ENCODE assay signal across 12 cellular contexts in the genomic region with DNA sequence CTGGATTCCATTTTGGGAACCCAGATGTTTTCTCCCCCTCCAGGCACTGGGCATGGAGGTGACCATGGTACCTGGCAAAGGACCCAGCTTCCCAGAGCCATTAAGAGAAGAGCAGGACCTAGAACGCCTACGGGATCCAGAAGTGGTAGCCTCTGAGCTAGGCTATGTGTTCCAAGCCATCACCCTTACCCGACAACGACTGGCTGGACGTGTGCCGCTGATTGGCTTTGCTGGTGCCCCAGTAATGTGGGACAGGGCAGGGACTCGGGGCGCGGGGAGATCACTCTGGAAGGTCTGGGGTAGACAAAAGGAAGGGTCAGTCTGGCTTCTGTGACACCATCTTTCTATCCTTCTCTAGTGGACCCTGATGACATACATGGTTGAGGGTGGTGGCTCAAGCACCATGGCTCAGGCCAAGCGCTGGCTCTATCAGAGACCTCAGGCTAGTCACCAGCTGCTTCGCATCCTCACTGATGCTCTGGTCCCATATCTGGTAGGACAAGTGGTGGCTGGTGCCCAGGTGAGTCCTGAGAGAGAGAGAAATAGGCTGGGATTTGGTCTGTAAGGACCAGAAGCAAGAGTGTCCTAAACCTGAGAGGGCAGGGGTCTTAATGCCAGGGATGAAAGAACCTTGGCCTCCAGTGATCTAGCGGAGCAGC. TPM values are rescaled to one million over a fixed set of nuclear protein-coding genes. Genes with fewer than 3 reads are reported as not detected.
DNase-seq lines count a peak whose midpoint lies in the region; ATAC-seq, FAIRE-seq and TF ChIP-seq lines count a peak whose summit lies in the region.
"Had no signal": no experiment of that assay in that cellular context is flagged by ENCODE, and none has a peak within 500 bp of the region (broad histone marks: within the 10 kb centered on the region; RNA-seq: fewer than 3 reads in every experiment).

No MANE protein-coding gene starts in this region.

- no peaks in the 10 kb centered on the region for H3K27me3 Mint-ChIP-seq in CD4-positive, CD25-positive, alpha-beta regulatory T cell
- no peaks in the 10 kb centered on the region for H3K27me3 Mint-ChIP-seq in neural crest cell (ENCODE audit: low read depth)

- TF ChIP-seq RAD21 in K562 (CRISPR knock-in tag; conservative IDR thresholded peaks at IDR 0.05 in 1 of 2, IDR thresholded peaks at IDR 0.05 in 1 of 2), result no peak

- TF ChIP-seq POLR2A in K562 (conservative IDR thresholded peaks at IDR 0.05), result no peak

- H3K4me1 Mint-ChIP-seq in CD4-positive, CD25-positive, alpha-beta regulatory T cell, result peaks cover 6 to 57% (median 34%) of the 10 kb centered on the region in 4 donors
- peaks cover 37% of the 10 kb centered on the region for H3K4me1 Mint-ChIP-seq in neural crest cell

- TF ChIP-seq CTCF in K562 (IDR thresholded peaks at IDR 0.05 in 2 of 3, conservative IDR thresholded peaks at IDR 0.05 in 1 of 3; ENCODE audit: insufficient read depth in 2 of 3, low read depth in 1 of 3, low read length in 3 of 3) (no peak), neural crest cell (conservative IDR thresholded peaks at IDR 0.05) (no peak)

- no peak overlapping the region for H3K27ac ChIP-seq in CD4-positive, CD25-positive, alpha-beta regulatory T cell (ENCODE audit: insufficient read depth, low read length, poor library complexity, severe bottlenecking)
- H3K27ac ChIP-seq in HUES64 (ENCODE audit: low read depth, low read length) (no peak overlapping the region), K562 (ENCODE audit: extremely low read depth, low read depth, low read length) (peak overlapping the region; percentile 85)
- H3K27ac ChIP-seq: brain microvascular endothelial cell, WERI-Rb-1 had no signal

- peaks cover 12% of the 10 kb centered on the region for H3K36me3 Mint-ChIP-seq in CD4-positive, CD25-positive, alpha-beta regulatory T cell
- no peaks in the 10 kb centered on the region for H3K36me3 Mint-ChIP-seq in neural crest cell (ENCODE audit: low read depth)

- peaks cover 24% of the 10 kb centered on the region; the same call in 1 of the 2 replicates for H4K20me1 ChIP-seq in K562 (replicated peaks; ENCODE audit: control insufficient read depth, insufficient read depth, low read length)

- H3K36me3 ChIP-seq in CD4-positive, CD25-positive, alpha-beta regulatory T cell (ENCODE audit: control insufficient read depth, insufficient read depth, low read length), result peaks cover 10% of the 10 kb centered on the region
- H3K36me3 ChIP-seq in HUES64 (ENCODE audit: insufficient read depth, low read length) (peaks cover 29% of the 10 kb centered on the region), K562 (ENCODE audit: control insufficient read depth, insufficient read depth, low read length) (peaks cover 43% of the 10 kb centered on the region)

- intact Hi-C loops in K562 (cut with micrococcal nuclease), result loop anchor here (1.0 to 10.0 kb wide), 6 partner anchors 86 to 561 kb away; a partner anchor contains a TSS

- DNase-seq in CD4-positive, CD25-positive, alpha-beta regulatory T cell, result no peak
- peak in 2 of 4 experiments; percentile 15 to 35 for DNase-seq in K562 (ENCODE audit: extremely low read depth in 1 of 4, low spot score in 3 of 4)
- no peak for DNase-seq in neural crest cell (ENCODE audit: low read depth, low spot score)
- DNase-seq in anterior cingulate cortex (lab: John Stamatoyannopoulos, UW), result no peak
- DNase-seq in nucleus accumbens (lab: John Stamatoyannopoulos, UW), result no peak
- DNase-seq in NCI-H69 (lab: John Stamatoyannopoulos, UW), result no peak
- no peak for DNase-seq in NCI-H1694 treated with DMSO at 0.1 percent for 48 hours (lab: John Stamatoyannopoulos, UW)

- in situ Hi-C loops in K562 (cut with MboI), result loop anchor here (5.0 kb wide), 4 partner anchors 176 to 479 kb away; a partner anchor contains a TSS

- WGBS in HUES64, result 83% methylated on average over 12 of the region's 12 CpGs
- WGBS in K562 (ENCODE audit: insufficient coverage, low coverage, missing lambda C conversion rate), result 20% methylated on average over 12 of the region's 12 CpGs

- ATAC-seq in CD4-positive, CD25-positive, alpha-beta regulatory T cell (ENCODE audit: low read depth in 2 of 2), result no peak
- no peak for ATAC-seq in K562

- no peak overlapping the region for H3K4me3 ChIP-seq in CD4-positive, CD25-positive, alpha-beta regulatory T cell (ENCODE audit: low read depth, low read length)
- H3K4me3 ChIP-seq in HUES64 (ENCODE audit: low read length), result peak overlapping the region; percentile 68; the same call in 1 of the 2 replicates
- H3K4me3 ChIP-seq in K562, result peak overlapping the region; percentile 86

- no peaks in the 10 kb centered on the region for H3K9me3 ChIP-seq in CD4-positive, CD25-positive, alpha-beta regulatory T cell (ENCODE audit: control insufficient read depth in 2 of 2, low read length in 2 of 2)
- H3K9me3 ChIP-seq in HUES64 (ENCODE audit: insufficient read depth, low read depth, low read length) (no peaks in the 10 kb centered on the region), K562 (replicated peaks; ENCODE audit: control insufficient read depth, insufficient read depth, low read depth, low read length) (no peaks in the 10 kb centered on the region)
- H3K9me3 ChIP-seq: left lung, sigmoid colon had no signal

- peak overlapping the region; percentile 95 for H3K4me2 ChIP-seq in K562 (ENCODE audit: insufficient read depth, low read length)

- H3K79me2 ChIP-seq in K562 (ENCODE audit: control insufficient read depth, insufficient read depth, low read length), result peaks cover 51% of the 10 kb centered on the region

- no peaks in the 10 kb centered on the region for H3K27me3 ChIP-seq in CD4-positive, CD25-positive, alpha-beta regulatory T cell (ENCODE audit: control insufficient read depth, insufficient read depth, low read length)
- H3K27me3 ChIP-seq in HUES64 (ENCODE audit: insufficient read depth, low read length) (no peaks in the 10 kb centered on the region), K562 (ENCODE audit: control insufficient read depth in 2 of 2, insufficient read depth in 2 of 2, low read length in 2 of 2) (no peaks in the 10 kb centered on the region)
- H3K27me3 ChIP-seq: brain microvascular endothelial cell, left lung, sigmoid colon had no signal

- no peak overlapping the region for H2AFZ ChIP-seq in K562 (ENCODE audit: low read depth, low read length)

- POLR2A ChIA-PET in K562 (lab: Yijun Ruan, JAX), result interaction anchor here (0.6 to 8.7 kb wide), 32 partner anchors 9 to 508 kb away, joined by 3 to 113 read pairs (median 4); a partner anchor contains a TSS

- H3K9me3 Mint-ChIP-seq in CD4-positive, CD25-positive, alpha-beta regulatory T cell, result no peaks in the 10 kb centered on the region
- no peaks in the 10 kb centered on the region for H3K9me3 Mint-ChIP-seq in neural crest cell

- H3K27ac Mint-ChIP-seq in CD4-positive, CD25-positive, alpha-beta regulatory T cell, result peak overlapping the region in 1 of 3 donors; percentile 78
- no peak overlapping the region for H3K27ac Mint-ChIP-seq in neural crest cell (ENCODE audit: unreplicated experiment)

- no peak for FAIRE-seq in K562 (lab: Jason Lieb, UNC)

- peak overlapping the region in 3 of 4 donors; percentile 61 to 94 (median 77) for H3K4me3 Mint-ChIP-seq in CD4-positive, CD25-positive, alpha-beta regulatory T cell
- H3K4me3 Mint-ChIP-seq in neural crest cell, result peak overlapping the region; percentile 94

- peaks cover 47% of the 10 kb centered on the region for H3K4me1 ChIP-seq in CD4-positive, CD25-positive, alpha-beta regulatory T cell (ENCODE audit: control insufficient read depth, insufficient read depth, low read length, poor library complexity, severe bottlenecking)
- peaks cover 5% of the 10 kb centered on the region for H3K4me1 ChIP-seq in HUES64 (ENCODE audit: insufficient read depth, low read length)
- peaks cover 44 to 47% of the 10 kb centered on the region in 2 experiments for H3K4me1 ChIP-seq in K562 (replicated peaks in 1 of 2; ENCODE audit: control insufficient read depth in 2 of 2, insufficient read depth in 2 of 2, low read length in 2 of 2)

- H3K9me1 ChIP-seq in K562 (ENCODE audit: control insufficient read depth, insufficient read depth, low read length), result peaks cover 9% of the 10 kb centered on the region

- CTCF ChIA-PET in K562 (lab: Yijun Ruan, JAX; ENCODE audit: low intra/inter-chr PET ratio), result interaction anchor here (0.5 to 4.6 kb wide), 9 partner anchors 178 to 486 kb away, joined by 3 to 58 read pairs (median 4); a partner anchor contains a TSS

- no peak overlapping the region for H3K9ac ChIP-seq in HUES64 (ENCODE audit: low read depth, low read length)
- peak overlapping the region; percentile 84 to 89 for H3K9ac ChIP-seq in K562 (ENCODE audit: insufficient read depth in 1 of 2, low read depth in 2 of 2, low read length in 2 of 2)

- no TSS peak for BruUV-seq in K562 (replicated peaks; lab: Mats Ljungman, UMichigan)

- TF ChIP-seq EP300 in K562 (IDR thresholded peaks at IDR 0.05; ENCODE audit: low read length), result no peak

RNA-seq across cellular contexts. Expression of a gene that starts 1.6 kb away (rescaled TPM):
- 49.5 TPM for total RNA-seq in CD4-positive, CD25-positive, alpha-beta regulatory T cell
- polyA plus RNA-seq in CD4-positive, CD25-positive, alpha-beta regulatory T cell, result 10 to 100 TPM; 72.7 to 93.6 (median 82.5) TPM
- polyA plus RNA-seq in HUES64 (2013, experiment 1 of 2), result 70.5 TPM
- polyA plus RNA-seq in HUES64 (2013, experiment 2 of 2), result 57.5 TPM
- 626 and 1,262 TPM in 2 replicates for total RNA-seq in K562 (2011; cell fraction: chromatin; rRNA removed; ENCODE audit: low replicate concordance)
- 1,054 and 1,087 TPM in 2 replicates for total RNA-seq in K562 (2011; cell fraction: nucleolus; rRNA removed)
- 885 and 908 TPM in 2 replicates for total RNA-seq in K562 (2011; cell fraction: nucleoplasm; rRNA removed)
- total RNA-seq in K562 (2014; rRNA removed) (781 and 785 TPM in 2 replicates), K562 (2014; rRNA removed; fragmentation: Illumina TruSeq; extraction: Trizol) (415 and 533 TPM in 2 replicates), K562 (2015; rRNA removed; fragmentation: Illumina TruSeq; extraction: Trizol) (534 and 555 TPM in 2 replicates), K562 (2021) (636 and 644 TPM in 2 replicates), neural crest cell (76.1 and 77.4 TPM in 2 replicates)
- polyA plus RNA-seq in K562 (2011; rRNA removed) (1,018 and 1,100 TPM in 2 replicates), K562 (2014; fragmentation: Illumina TruSeq; extraction: Trizol) (977 and 1,110 TPM in 2 replicates), K562 (2014; fragmentation: Nextera tagmentation; extraction: Ambion mirVana) (1,000 to 10,000 TPM; 2,545 to 2,933 TPM), K562 (2014; rRNA removed) (1,156 and 1,201 TPM in 2 replicates)
- polyA plus RNA-seq in K562 (2011; cell fraction: cytosol; rRNA removed), result 1,522 and 2,076 TPM in 2 replicates
- 2,252 and 2,347 TPM in 2 replicates for polyA plus RNA-seq in K562 (2011; cell fraction: nucleus; rRNA removed)
- polyA plus RNA-seq in K562 (2012), result 601 and 622 TPM in 2 replicates
- 505 and 658 TPM in 2 replicates for polyA minus RNA-seq in K562 (2011; rRNA and poly(A)+ RNA removed)
- polyA minus RNA-seq in K562 (2011; cell fraction: cytosol; rRNA and poly(A)+ RNA removed), result 286 and 319 TPM in 2 replicates
- polyA minus RNA-seq in K562 (2011; cell fraction: nucleus; rRNA and poly(A)+ RNA removed), result 356 and 526 TPM in 2 replicates

RNA-seq across cellular contexts. Expression of a gene that starts 2.6 kb away (rescaled TPM):
- total RNA-seq in CD4-positive, CD25-positive, alpha-beta regulatory T cell, result 58.4 TPM
- polyA plus RNA-seq in CD4-positive, CD25-positive, alpha-beta regulatory T cell, result 10 to 100 TPM; 24.2 to 31.0 (median 27.5) TPM
- 20.8 TPM for polyA plus RNA-seq in HUES64 (2013, experiment 1 of 2)
- 21.4 TPM for polyA plus RNA-seq in HUES64 (2013, experiment 2 of 2)
- total RNA-seq in K562 (2011; cell fraction: chromatin; rRNA removed; ENCODE audit: low replicate concordance), result 71.0 and 140 TPM in 2 replicates
- 70.4 and 73.5 TPM in 2 replicates for total RNA-seq in K562 (2011; cell fraction: nucleolus; rRNA removed)
- 74.3 and 95.3 TPM in 2 replicates for total RNA-seq in K562 (2011; cell fraction: nucleoplasm; rRNA removed)
- 18.9 and 24.5 TPM in 2 replicates for total RNA-seq in K562 (2014; rRNA removed)
- total RNA-seq in K562 (2014; rRNA removed; fragmentation: Illumina TruSeq; extraction: Trizol), result 12.4 and 15.0 TPM in 2 replicates
- total RNA-seq in K562 (2015; rRNA removed; fragmentation: Illumina TruSeq; extraction: Trizol), result 15.3 and 16.9 TPM in 2 replicates
- total RNA-seq in K562 (2021), result 50.7 and 50.8 TPM in 2 replicates
- 37.8 and 45.2 TPM in 2 replicates for polyA plus RNA-seq in K562 (2011; rRNA removed)
- 50.2 and 64.7 TPM in 2 replicates for polyA plus RNA-seq in K562 (2011; cell fraction: cytosol; rRNA removed)
- 125 TPM in 2 replicates for polyA plus RNA-seq in K562 (2011; cell fraction: nucleus; rRNA removed)
- 41.1 and 54.2 TPM in 2 replicates for polyA plus RNA-seq in K562 (2012)
- 42.2 and 43.9 TPM in 2 replicates for polyA plus RNA-seq in K562 (2014; fragmentation: Illumina TruSeq; extraction: Trizol)
- polyA plus RNA-seq in K562 (2014; fragmentation: Nextera tagmentation; extraction: Ambion mirVana), result 1 to 10 TPM; 6.3 to 9.8 TPM
- 32.4 and 42.2 TPM in 2 replicates for polyA plus RNA-seq in K562 (2014; rRNA removed)
- 50.3 and 71.9 TPM in 2 replicates for polyA minus RNA-seq in K562 (2011; rRNA and poly(A)+ RNA removed)
- polyA minus RNA-seq in K562 (2011; cell fraction: cytosol; rRNA and poly(A)+ RNA removed), result 28.9 and 35.3 TPM in 2 replicates
- polyA minus RNA-seq in K562 (2011; cell fraction: nucleus; rRNA and poly(A)+ RNA removed), result 21.5 and 27.9 TPM in 2 replicates
- total RNA-seq in neural crest cell, result 26.8 and 29.3 TPM in 2 replicates

RNA-seq across cellular contexts. Expression of a gene that starts 27.3 kb away (rescaled TPM):
- total RNA-seq in CD4-positive, CD25-positive, alpha-beta regulatory T cell, result 11.8 TPM
- 10 to 100 TPM; 13.5 to 20.3 (median 16.2) TPM for polyA plus RNA-seq in CD4-positive, CD25-positive, alpha-beta regulatory T cell
- polyA plus RNA-seq in HUES64 (2013, experiment 1 of 2), result 24.2 TPM
- polyA plus RNA-seq in HUES64 (2013, experiment 2 of 2), result 30.9 TPM
- total RNA-seq in K562 (2011; cell fraction: chromatin; rRNA removed; ENCODE audit: low replicate concordance), result 135 and 205 TPM in 2 replicates
- 72.0 and 79.1 TPM in 2 replicates for total RNA-seq in K562 (2011; cell fraction: nucleolus; rRNA removed)
- total RNA-seq in K562 (2011; cell fraction: nucleoplasm; rRNA removed), result 103 and 112 TPM in 2 replicates
- total RNA-seq in K562 (2014; rRNA removed), result 94.5 and 101 TPM in 2 replicates
- 184 and 199 TPM in 2 replicates for total RNA-seq in K562 (2014; rRNA removed; fragmentation: Illumina TruSeq; extraction: Trizol)
- total RNA-seq in K562 (2015; rRNA removed; fragmentation: Illumina TruSeq; extraction: Trizol), result 141 and 149 TPM in 2 replicates
- 124 and 127 TPM in 2 replicates for total RNA-seq in K562 (2021)
- polyA plus RNA-seq in K562 (2011; rRNA removed), result 119 and 161 TPM in 2 replicates
- 52.0 and 80.5 TPM in 2 replicates for polyA plus RNA-seq in K562 (2011; cell fraction: cytosol; rRNA removed)
- 26.0 and 39.6 TPM in 2 replicates for polyA plus RNA-seq in K562 (2011; cell fraction: nucleus; rRNA removed)
- polyA plus RNA-seq in K562 (2012), result 57.6 and 118 TPM in 2 replicates
- polyA plus RNA-seq in K562 (2014; fragmentation: Illumina TruSeq; extraction: Trizol), result 128 and 148 TPM in 2 replicates
- 100 to 1,000 TPM; 393 to 523 TPM for polyA plus RNA-seq in K562 (2014; fragmentation: Nextera tagmentation; extraction: Ambion mirVana)
- polyA plus RNA-seq in K562 (2014; rRNA removed), result 118 and 121 TPM in 2 replicates
- polyA minus RNA-seq in K562 (2011; rRNA and poly(A)+ RNA removed), result 217 and 243 TPM in 2 replicates
- polyA minus RNA-seq in K562 (2011; cell fraction: cytosol; rRNA and poly(A)+ RNA removed), result 41.9 and 56.7 TPM in 2 replicates
- polyA minus RNA-seq in K562 (2011; cell fraction: nucleus; rRNA and poly(A)+ RNA removed), result 64.4 and 88.5 TPM in 2 replicates
- 29.2 and 30.8 TPM in 2 replicates for total RNA-seq in neural crest cell
